In the genomic region with DNA sequence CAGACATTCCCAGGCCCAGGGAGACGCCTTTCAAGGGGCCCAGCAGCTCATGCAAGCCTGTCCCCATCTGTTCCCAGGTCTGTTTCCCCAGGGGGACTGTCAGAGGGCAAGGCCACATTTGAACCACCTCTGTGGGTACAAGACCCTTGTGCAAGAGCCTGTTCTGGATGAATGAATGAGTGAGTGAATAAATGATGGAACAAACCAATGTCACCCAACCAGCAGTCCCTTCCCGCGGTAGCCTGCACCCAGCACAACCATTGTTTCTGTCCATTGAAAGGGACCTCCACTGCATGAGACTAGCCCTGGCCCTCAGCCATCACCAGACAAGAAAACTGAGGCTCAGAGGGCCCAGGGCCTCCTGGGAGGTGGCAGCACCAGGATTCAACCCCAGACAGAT, we compare ENCODE assay signal across 18 cellular contexts.
DNase-seq lines count a peak whose midpoint lies in the region; ATAC-seq and TF ChIP-seq lines count a peak whose summit lies in the region.
"Had no signal": no experiment of that assay in that cellular context is flagged by ENCODE, and none has a peak within 500 bp of the region (broad histone marks: within the 10 kb centered on the region; RNA-seq: fewer than 3 reads in every experiment).

No MANE protein-coding gene starts in this region.

- H3K27ac ChIP-seq in HEK293 (ENCODE audit: extremely low read depth, low read depth, low read length) = no peak overlapping the region
- peak overlapping the region; percentile 66 for H3K27ac ChIP-seq in angular gyrus (ENCODE audit: low read depth, low read length)
- H3K27ac ChIP-seq in layer of hippocampus (ENCODE audit: low read depth, low read length) = peak overlapping the region; percentile 16
- peak overlapping the region; percentile 53 for H3K27ac ChIP-seq in substantia nigra (ENCODE audit: low read depth, low read length, poor library complexity, severe bottlenecking)
- H3K27ac ChIP-seq: HL-60, PC-9, SJCRH30 had no signal

- no peaks in the 10 kb centered on the region for H3K9me3 ChIP-seq in HEK293 (ENCODE audit: control insufficient read depth, insufficient read depth, low read depth, low read length)
- H3K9me3 ChIP-seq: SJCRH30 had no signal

- H3K36me3 ChIP-seq in HEK293 (ENCODE audit: control insufficient read depth in 2 of 2, insufficient read depth in 1 of 2, low read length in 2 of 2) = no peaks in the 10 kb centered on the region
- H3K36me3 ChIP-seq: SJCRH30 had no signal

- no peak overlapping the region for H3K4me3 ChIP-seq in HEK293 (ENCODE audit: low read depth, low read length)
- H3K4me3 ChIP-seq: PC-9, SJCRH30 had no signal

- ATAC-seq in GM19455 (IDR thresholded peaks at IDR 0.05; ENCODE audit: unreplicated experiment) (no peak), HG02938 (IDR thresholded peaks at IDR 0.05; ENCODE audit: unreplicated experiment) (no peak)
- no peak for ATAC-seq in activated CD8-positive, alpha-beta T cell treated with anti-CD3 and anti-CD28 coated beads for 36 hours

- peak in 1 of 49 donors; percentile 20 for DNase-seq in substantia nigra (lab: John Stamatoyannopoulos, UW)
- no peak for DNase-seq in activated CD8-positive, alpha-beta T cell treated with anti-CD3 and anti-CD28 coated beads for 36 hours
- DNase-seq: CD8-positive, alpha-beta memory T cell; DND-41; GDM1; NCI-H1930; NCI-H446 treated with DMSO at 0.1 percent for 48 hours; NCI-H774; PC-9; SJCRH30 had no signal

- peaks cover 7% of the 10 kb centered on the region for H3K4me1 ChIP-seq in HEK293 (ENCODE audit: control insufficient read depth, insufficient read depth, low read length)

- intact Hi-C loops in activated CD8-positive, alpha-beta T cell treated with anti-CD3 and anti-CD28 coated beads for 36 hours (cut with micrococcal nuclease) = no loop called here

- CTCF ChIA-PET in HEK293 (lab: Yijun Ruan, JAX) = interaction anchor here (1.2 kb wide), 1 partner anchor 25 kb away, joined by 3 read pairs; no protein-coding TSS in a partner anchor
- CTCF ChIA-PET in activated CD8-positive, alpha-beta T cell treated with anti-CD3 and anti-CD28 coated beads for 36 hours (lab: Charles Lee) = no interaction called here

- no peaks in the 10 kb centered on the region for H3K27me3 ChIP-seq in layer of hippocampus (ENCODE audit: control insufficient read depth, insufficient read depth, low read length)

- peaks cover 2% of the 10 kb centered on the region for H3K27me3 Mint-ChIP-seq in activated CD8-positive, alpha-beta T cell treated with anti-CD3 and anti-CD28 coated beads for 36 hours

- H3K4me3 Mint-ChIP-seq in activated CD8-positive, alpha-beta T cell treated with anti-CD3 and anti-CD28 coated beads for 36 hours = no peak overlapping the region
- H3K4me3 Mint-ChIP-seq: IgD-negative memory B cell had no signal

- POLR2A ChIA-PET in HEK293 (lab: Yijun Ruan, JAX) = no interaction called here
- POLR2A ChIA-PET in activated CD8-positive, alpha-beta T cell treated with anti-CD3 and anti-CD28 coated beads for 36 hours (lab: Charles Lee) = no interaction called here

- no peak for TF ChIP-seq CTCF in HEK293 (tag by site-specific recombination; IDR thresholded peaks at IDR 0.05)
- no peak for TF ChIP-seq CTCF in activated CD8-positive, alpha-beta T cell treated with anti-CD3 and anti-CD28 coated beads for 36 hours (IDR thresholded peaks at IDR 0.05)

- no peaks in the 10 kb centered on the region for H3K9me3 Mint-ChIP-seq in activated CD8-positive, alpha-beta T cell treated with anti-CD3 and anti-CD28 coated beads for 36 hours
- H3K9me3 Mint-ChIP-seq: CD8-positive, alpha-beta memory T cell had no signal

- no peaks in the 10 kb centered on the region for H3K36me3 Mint-ChIP-seq in activated CD8-positive, alpha-beta T cell treated with anti-CD3 and anti-CD28 coated beads for 36 hours (ENCODE audit: low read depth)
- H3K36me3 Mint-ChIP-seq: CD8-positive, alpha-beta memory T cell had no signal

- no peak overlapping the region for H3K27ac Mint-ChIP-seq in activated CD8-positive, alpha-beta T cell treated with anti-CD3 and anti-CD28 coated beads for 36 hours
- H3K27ac Mint-ChIP-seq: B cell, IgD-negative memory B cell had no signal

- H3K4me1 Mint-ChIP-seq in activated CD8-positive, alpha-beta T cell treated with anti-CD3 and anti-CD28 coated beads for 36 hours (ENCODE audit: low read depth) = peaks cover 12% of the 10 kb centered on the region

TF ChIP-seq in HEK293, 187 proteins besides CTCF, POLR2A, EP300 and RAD21:
- TF ChIP-seq ZNF830 (tag by site-specific recombination; IDR thresholded peaks at IDR 0.05; ENCODE audit: low read depth) (no peak), ZBTB21 (tag by site-specific recombination; IDR thresholded peaks at IDR 0.05) (no peak), RBAK (tag by site-specific recombination; IDR thresholded peaks at IDR 0.05) (no peak), SP2 (tag by site-specific recombination; IDR thresholded peaks at IDR 0.05) (no peak), ZNF148 (tag by site-specific recombination; IDR thresholded peaks at IDR 0.05; ENCODE audit: borderline replicate concordance) (no peak), ZNF24 (tag by site-specific recombination; IDR thresholded peaks at IDR 0.05) (0 out of 2 replicates have a peak, but pooled peaks have one; percentile 58)
